ENCODE assay signal across 24 cellular contexts in the genomic region with DNA sequence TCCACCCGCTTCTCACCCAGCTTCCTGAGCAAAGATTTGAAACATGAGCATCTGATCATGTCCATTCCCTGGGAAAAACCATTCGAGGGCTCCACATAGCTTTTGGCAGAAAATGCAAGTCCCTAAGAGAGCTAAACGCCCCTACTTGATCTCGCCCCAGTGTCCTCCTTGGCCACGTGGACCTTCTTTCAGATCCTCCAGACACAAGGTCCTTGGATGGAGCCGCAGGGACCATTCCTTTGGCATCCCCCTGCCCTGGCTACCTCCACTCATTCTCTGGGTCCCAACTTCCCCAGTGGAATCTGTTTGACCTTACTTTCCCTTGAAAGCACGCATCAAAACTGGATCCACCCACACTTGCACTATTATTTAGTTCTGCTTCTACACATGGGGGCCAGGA.
"Had no signal": no experiment of that assay in that cellular context is flagged by ENCODE, and none has a peak within 500 bp of the region (broad histone marks: within the 10 kb centered on the region; RNA-seq: fewer than 3 reads in every experiment).

No MANE protein-coding gene starts in this region.

- H3K27ac Mint-ChIP-seq: immature natural killer cell; natural killer cell; nephron progenitor cell; stimulated activated effector memory CD8-positive, alpha-beta T cell treated with anti-CD3 and anti-CD28 coated beads, Interleukin-12 subunit alpha, Interleukin-12 subunit beta, amount 100 ng/mL, for 72 hours; stimulated activated naive CD8-positive, alpha-beta T cell treated with anti-CD3 and anti-CD28 coated beads, Interleukin-15, Interleukin-2, amounts not matched to agents 100 ng/mL and 50 ng/mL, for 24 hours had no signal

- H3K4me3 Mint-ChIP-seq: immature natural killer cell; natural killer cell; nephron progenitor cell; stimulated activated effector memory CD8-positive, alpha-beta T cell treated with anti-CD3 and anti-CD28 coated beads, Interleukin-12 subunit alpha, Interleukin-12 subunit beta, amount 100 ng/mL, for 72 hours; stimulated activated naive CD8-positive, alpha-beta T cell treated with anti-CD3 and anti-CD28 coated beads, Interleukin-15, Interleukin-2, amounts not matched to agents 100 ng/mL and 50 ng/mL, for 24 hours had no signal

- FAIRE-seq: islet of Langerhans had no signal

- H3K4me3 ChIP-seq: heart left ventricle, left ventricle myocardium inferior, lung, prostate gland, skin epidermis, suprapubic skin, thoracic aorta, tibial artery, uterus had no signal

- H3K4me1 ChIP-seq: prostate gland, tibial artery, uterus had no signal

- H3K27ac ChIP-seq: heart left ventricle, left ventricle myocardium inferior, prostate gland, skin epidermis, suprapubic skin, thoracic aorta, tibial artery, uterus had no signal

- H3K27me3 ChIP-seq: uterus had no signal

- H3K36me3 ChIP-seq: heart left ventricle, left ventricle myocardium inferior, prostate gland, suprapubic skin, thoracic aorta, tibial artery, uterus had no signal

- H3K4me1 Mint-ChIP-seq: immature natural killer cell, natural killer cell had no signal

- H3K36me3 Mint-ChIP-seq: immature natural killer cell; natural killer cell; stimulated activated effector memory CD8-positive, alpha-beta T cell treated with anti-CD3 and anti-CD28 coated beads, Interleukin-12 subunit alpha, Interleukin-12 subunit beta, amount 100 ng/mL, for 72 hours had no signal

- DNase-seq: glutamatergic neuron; heart left ventricle; hypothalamus; immature natural killer cell; left ventricle myocardium inferior; naive B cell; natural killer cell; nephron progenitor cell; retina; right cardiac atrium; stimulated activated CD4-positive, alpha-beta T cell treated with anti-CD3 and anti-CD28 coated beads, Interleukin-4, amount 100 ng/mL, for 24 hours; stimulated activated naive CD4-positive, alpha-beta T cell; tibial artery; trophoblast cell; uterus had no signal

- H3K9me3 Mint-ChIP-seq: naive B cell; natural killer cell; nephron progenitor cell; stimulated activated effector memory CD8-positive, alpha-beta T cell treated with anti-CD3 and anti-CD28 coated beads, Interleukin-12 subunit alpha, Interleukin-12 subunit beta, amount 100 ng/mL, for 72 hours; stimulated activated naive CD8-positive, alpha-beta T cell treated with anti-CD3 and anti-CD28 coated beads, Interleukin-15, Interleukin-2, amounts not matched to agents 100 ng/mL and 50 ng/mL, for 24 hours had no signal

- ATAC-seq: heart left ventricle; natural killer cell; right cardiac atrium; sciatic nerve; stimulated activated effector memory CD8-positive, alpha-beta T cell treated with anti-CD3 and anti-CD28 coated beads, Interleukin-12 subunit alpha, Interleukin-12 subunit beta, amount 100 ng/mL, for 72 hours had no signal

- H3K27me3 Mint-ChIP-seq: naive B cell; stimulated activated naive CD8-positive, alpha-beta T cell treated with anti-CD3 and anti-CD28 coated beads, Interleukin-15, Interleukin-2, amounts not matched to agents 100 ng/mL and 50 ng/mL, for 24 hours had no signal

- H3K9me3 ChIP-seq: heart left ventricle, left ventricle myocardium inferior, prostate gland, suprapubic skin, thoracic aorta, tibial artery, uterus had no signal
